Comparison of ENCODE assay signal across 25 cellular contexts in genomic region chr15:63880019-63880418, GRCh38.
"Had no signal": no experiment of that assay in that cellular context is flagged by ENCODE, and none has a peak within 500 bp of the region (broad histone marks: within the 10 kb centered on the region; RNA-seq: fewer than 3 reads in every experiment).

No MANE protein-coding gene starts in this region.

- H3K36me3 Mint-ChIP-seq: activated naive CD8-positive, alpha-beta T cell treated with anti-CD3 and anti-CD28 coated beads, Interleukin-2, amount 10 ng/mL, durations not matched to agents 7 days and 5 days had no signal

- H3K4me1 ChIP-seq: Peyer's patch, SJCRH30 had no signal

- H3K4me3 Mint-ChIP-seq: activated CD8-positive, alpha-beta T cell treated with anti-CD3 and anti-CD28 coated beads for 36 hours; activated naive CD8-positive, alpha-beta T cell treated with anti-CD3 and anti-CD28 coated beads, Interleukin-2, amount 10 ng/mL, durations not matched to agents 7 days and 5 days; activated T-cell treated with anti-CD3 and anti-CD28 coated beads, Interleukin-2, amount 50 U/mL, for 72 hours had no signal

- H3K4me2 ChIP-seq: SK-N-SH had no signal

- H3K27me3 Mint-ChIP-seq: activated CD8-positive, alpha-beta T cell treated with anti-CD3 and anti-CD28 coated beads for 36 hours; activated naive CD8-positive, alpha-beta T cell treated with anti-CD3 and anti-CD28 coated beads, Interleukin-2, amount 10 ng/mL, durations not matched to agents 7 days and 5 days had no signal

- H3K9me3 ChIP-seq: adrenal gland, Peyer's patch, SJCRH30, SK-N-SH had no signal

- H3K4me3 ChIP-seq: adrenal gland, Peyer's patch, SJCRH30 had no signal

- H3K36me3 ChIP-seq: adrenal gland, Peyer's patch, SJCRH30, WERI-Rb-1 had no signal

- DNase-seq: activated CD4-positive, alpha-beta T cell treated with anti-CD3 and anti-CD28 coated beads for 4 hours; activated CD8-positive, alpha-beta memory T cell treated with anti-CD3 and anti-CD28 coated beads, Interleukin-2, amount 50 U/mL, for 4 hours; activated CD8-positive, alpha-beta T cell treated with anti-CD3 and anti-CD28 coated beads for 36 hours; activated naive CD4-positive, alpha-beta T cell treated with anti-CD3 and anti-CD28 coated beads, Interleukin-2, amount 50 U/mL, for 16 hours; activated naive CD8-positive, alpha-beta T cell treated with anti-CD3 and anti-CD28 coated beads, Interleukin-2, amount 10 ng/mL, durations not matched to agents 7 days and 5 days; activated T-cell treated with anti-CD3 and anti-CD28 coated beads, Interleukin-2, amount 50 U/mL, for 72 hours; anterior cingulate cortex; central memory CD4-positive, alpha-beta T cell; Karpas-422; MM.1S; NCI-H1105; NCI-H1436; NCI-H1694 treated with DMSO at 0.1 percent for 48 hours; NCI-H2029 treated with DMSO at 0.1 percent for 48 hours; NCI-H510A treated with DMSO at 0.1 percent for 48 hours; NK-92 treated with Interleukin-12 subunit alpha and Interleukin-12 subunit beta, amount 100 ng/mL, for 24 hours; Peyer's patch; Right ventricle myocardium superior; SJCRH30; SK-N-SH; T-helper 1 cell; WERI-Rb-1 had no signal

- H3K9ac ChIP-seq: SK-N-SH had no signal

- H3K9me3 Mint-ChIP-seq: activated CD8-positive, alpha-beta T cell treated with anti-CD3 and anti-CD28 coated beads for 36 hours; activated naive CD8-positive, alpha-beta T cell treated with anti-CD3 and anti-CD28 coated beads, Interleukin-2, amount 10 ng/mL, durations not matched to agents 7 days and 5 days; activated T-cell treated with anti-CD3 and anti-CD28 coated beads, Interleukin-2, amount 50 U/mL, for 72 hours; activated T-helper 2 cell treated with anti-CD3 and anti-CD28 coated beads, Interferon-gamma antibody, Interleukin-2, Interleukin-4, amounts not matched to agents 10 μg/mL and 5 μg/mL and 100 μg/mL, durations not matched to agents 14 hours and 24 hours and 36 hours had no signal

- H3K27ac Mint-ChIP-seq: activated CD8-positive, alpha-beta T cell treated with anti-CD3 and anti-CD28 coated beads for 36 hours; activated naive CD8-positive, alpha-beta T cell treated with anti-CD3 and anti-CD28 coated beads, Interleukin-2, amount 10 ng/mL, durations not matched to agents 7 days and 5 days; activated T-helper 2 cell treated with anti-CD3 and anti-CD28 coated beads, Interferon-gamma antibody, Interleukin-2, Interleukin-4, amounts not matched to agents 10 μg/mL and 5 μg/mL and 100 μg/mL, durations not matched to agents 14 hours and 24 hours and 36 hours had no signal

- H3K27me3 ChIP-seq: adrenal gland, Peyer's patch, SJCRH30 had no signal

- ATAC-seq: activated CD8-positive, alpha-beta T cell treated with anti-CD3 and anti-CD28 coated beads for 36 hours; activated T-cell treated with anti-CD3 and anti-CD28 coated beads, Interleukin-2, amount 50 U/mL, for 72 hours had no signal

- H3K27ac ChIP-seq: adrenal gland, Peyer's patch, RWPE1, SJCRH30, WERI-Rb-1 had no signal
